ENCODE assay signal across 8 cellular contexts in genomic region chr7:151082151-151083070, GRCh38. TPM values are rescaled to one million over a fixed set of nuclear protein-coding genes. Genes with fewer than 3 reads are reported as not detected.
DNase-seq lines count a peak whose midpoint lies in the region; ATAC-seq and TF ChIP-seq lines count a peak whose summit lies in the region.

No MANE protein-coding gene starts in this region.

- H3K9ac ChIP-seq in HCT116 (ENCODE audit: low read length) = peak overlapping the region; percentile 100

- H3K27ac Mint-ChIP-seq in WTC11 = peak overlapping the region; percentile 63; the same call in 1 of the 2 replicates

- POLR2A ChIA-PET in HCT116 (lab: Charles Lee) (interaction anchor here (1.0 to 2.5 kb wide), 2 partner anchors 20 to 21 kb away, joined by 3 to 11 read pairs; no protein-coding TSS in a partner anchor), WTC11 (lab: Charles Lee) (interaction anchor here (1.9 kb wide), 1 partner anchor 20 kb away, joined by 7 read pairs; no protein-coding TSS in a partner anchor)

- H3K27me3 Mint-ChIP-seq in WTC11 (ENCODE audit: low read depth) = peaks cover 3% of the 10 kb centered on the region; the same call in 1 of the 2 replicates

- no peaks in the 10 kb centered on the region for H3K36me3 Mint-ChIP-seq in WTC11

- RAD21 ChIA-PET in HCT116 (lab: Charles Lee; ENCODE audit: low non-redundant PET in 1 of 2, low total read pairs in 2 of 2, uncharacterized antibody in 2 of 2, unreplicated experiment in 2 of 2) = interaction anchor here in 1 of 2 experiments (0.7 kb wide), 1 partner anchor 116 kb away, joined by 3 read pairs; no protein-coding TSS in a partner anchor

- CTCF ChIA-PET in HCT116 (lab: Charles Lee) (interaction anchor here (0.9 kb wide), 1 partner anchor 73 kb away, joined by 3 read pairs; no protein-coding TSS in a partner anchor), WTC11 (lab: Charles Lee) (interaction anchor here (0.9 to 1.9 kb wide), 8 partner anchors 14 to 73 kb away, joined by 3 to 5 read pairs (median 5); no protein-coding TSS in a partner anchor)

- H2AFZ ChIP-seq in HCT116 (ENCODE audit: low read depth, low read length, poor library complexity, severe bottlenecking) = no peak overlapping the region

- H3K4me1 Mint-ChIP-seq in WTC11 = peaks cover 34% of the 10 kb centered on the region

- TF ChIP-seq CTCF in HCT116 (IDR thresholded peaks at IDR 0.05 in 2 of 3, conservative IDR thresholded peaks at IDR 0.05 in 1 of 3; ENCODE audit: borderline replicate concordance in 1 of 3, insufficient read depth in 1 of 3, low read depth in 2 of 3, low read length in 2 of 3) (no peak), WTC11 (IDR thresholded peaks at IDR 0.05) (no peak)

- H3K27ac ChIP-seq in HCT116 (ENCODE audit: low read depth, low read length) (peak overlapping the region; percentile 94), right cardiac atrium (ENCODE audit: low read length) (peak overlapping the region; percentile 80), skin epidermis (peak overlapping the region in 20 of 21 experiments; percentile 82 to 98 (median 96))

- no peaks in the 10 kb centered on the region for H3K27me3 ChIP-seq in HCT116 (ENCODE audit: insufficient read depth, low read length)
- no peaks in the 10 kb centered on the region for H3K27me3 ChIP-seq in right cardiac atrium (ENCODE audit: control insufficient read depth, insufficient read depth)

- TF ChIP-seq POLR2A in HCT116 (IDR thresholded peaks at IDR 0.05; ENCODE audit: borderline replicate concordance, extremely low read depth, insufficient read depth, insufficient read length) = no peak

- no peaks in the 10 kb centered on the region for H3K36me3 ChIP-seq in HCT116 (ENCODE audit: control insufficient read depth in 1 of 2, insufficient read depth in 2 of 2, low read length in 2 of 2)

- H3K79me2 ChIP-seq in HCT116 (ENCODE audit: insufficient read depth, low read length) = peaks cover 48% of the 10 kb centered on the region

- no TSS peak for BruUV-seq in HCT116 (replicated peaks; lab: Mats Ljungman, UMichigan)

- 55% methylated on average over 42 of the region's 42 CpGs for WGBS in right cardiac atrium

- H3K9me2 ChIP-seq in HCT116 (ENCODE audit: insufficient read depth) = no peaks in the 10 kb centered on the region

- peak overlapping the region; percentile 87 for H3K4me3 Mint-ChIP-seq in WTC11

- peaks cover 33 to 59% of the 10 kb centered on the region in 2 experiments for H3K4me1 ChIP-seq in HCT116 (ENCODE audit: control insufficient read depth in 1 of 2, insufficient read depth in 2 of 2, low read length in 2 of 2)
- peaks cover 5% of the 10 kb centered on the region for H3K4me1 ChIP-seq in right cardiac atrium (ENCODE audit: control insufficient read depth, insufficient read depth, low read length)

- TF ChIP-seq RAD21 in HCT116 (IDR thresholded peaks at IDR 0.05; ENCODE audit: low read depth) = no peak

- intact Hi-C loops in HCT116 (cut with micrococcal nuclease) = loop anchor here (1.0 kb wide), 1 partner anchor 20 kb away; no protein-coding TSS in a partner anchor
- intact Hi-C loops in right cardiac atrium (cut with DNase I) = loop anchor here in 1 of 4 donors (10.0 kb wide), 1 partner anchor 58 kb away; the partner anchor contains the start of genes ABCB8 and ATG9B

- no peak for ATAC-seq in HCT116
- ATAC-seq in WTC11 = no peak
- ATAC-seq in right cardiac atrium = no peak
- ATAC-seq in GM19035 (IDR thresholded peaks at IDR 0.05; ENCODE audit: unreplicated experiment) = no peak
- no peak for ATAC-seq in GM21786 (IDR thresholded peaks at IDR 0.05; ENCODE audit: unreplicated experiment)
- no peak for ATAC-seq in HG02852 (IDR thresholded peaks at IDR 0.05; ENCODE audit: unreplicated experiment)

- H3K9me3 Mint-ChIP-seq in WTC11 = no peaks in the 10 kb centered on the region

- no peaks in the 10 kb centered on the region for H3K9me3 ChIP-seq in HCT116 (ENCODE audit: control insufficient read depth in 1 of 2, insufficient read depth in 1 of 2, low read depth in 1 of 2, low read length in 2 of 2)
- H3K9me3 ChIP-seq in right cardiac atrium (ENCODE audit: control insufficient read depth, low read length) = no peaks in the 10 kb centered on the region

- H3K4me2 ChIP-seq in HCT116 (ENCODE audit: low read length) = peak overlapping the region; percentile 94

- H3K4me3 ChIP-seq in HCT116 (replicated peaks in 1 of 2; ENCODE audit: low read depth in 1 of 2, low read length in 2 of 2) = peak overlapping the region; percentile 90 to 94
- H3K4me3 ChIP-seq in right cardiac atrium (ENCODE audit: low read length) = peak overlapping the region; percentile 94
- peak overlapping the region; percentile 71 to 92 (median 85) for H3K4me3 ChIP-seq in skin epidermis

- DNase-seq in HCT116 (ENCODE audit: low read depth, low spot score) (no peak), WTC11 (ENCODE audit: low spot score) (no peak), right cardiac atrium (peak in 2 of 3 donors; percentile 71 to 76), activated gamma-delta T cell treated with Interleukin-2 at 50 U/mL for 16 hours (no peak)

- no peaks in the 10 kb centered on the region for H4K20me1 ChIP-seq in HCT116 (ENCODE audit: insufficient read depth)

TF ChIP-seq in HCT116, 20 proteins besides CTCF, POLR2A, EP300 and RAD21 (continues in another document):
- TF ChIP-seq POLR2AphosphoS5 (IDR thresholded peaks at IDR 0.05; ENCODE audit: low read depth, low read length) (no peak), ELF1 (IDR thresholded peaks at IDR 0.05; ENCODE audit: borderline replicate concordance, low read depth) (no peak), CBX3 (IDR thresholded peaks at IDR 0.05; ENCODE audit: low read depth) (no peak), EZH2phosphoT487 (IDR thresholded peaks at IDR 0.05; ENCODE audit: borderline replicate concordance) (no peak), ATF3 (IDR thresholded peaks at IDR 0.05) (no peak), JUND (IDR thresholded peaks at IDR 0.05) (no peak)

TF ChIP-seq in WTC11, 78 proteins besides CTCF, POLR2A, EP300 and RAD21 (continues in another document):
- no peak for TF ChIP-seq HMGXB4 (CRISPR knock-in tag; IDR thresholded peaks at IDR 0.05)
- no peak for TF ChIP-seq NFE2L1 (CRISPR knock-in tag; IDR thresholded peaks at IDR 0.05)
- no peak for TF ChIP-seq TEAD1 (CRISPR knock-in tag; IDR thresholded peaks at IDR 0.05)
- TF ChIP-seq ZNF317 (CRISPR knock-in tag; IDR thresholded peaks at IDR 0.05; ENCODE audit: borderline replicate concordance, low read depth) = no peak

RNA-seq across cellular contexts. Expression of gene TMUB1, which starts 0.9 kb away (rescaled TPM):
- total RNA-seq in HCT116 (2021; ENCODE audit: unreplicated experiment) (75.8 TPM), WTC11 (2021) (61.3 to 72.8 TPM (median 62.5 TPM) in 3 replicates), right cardiac atrium (10 to 100 TPM; 28.5 to 36.5 (median 35.8) TPM)
- 71.5 and 73.7 TPM in 2 replicates for polyA plus RNA-seq in HCT116 (2012)
- polyA plus RNA-seq in right cardiac atrium = 55.2 TPM

RNA-seq across cellular contexts. Expression of gene FASTK, which starts 1.8 kb away (rescaled TPM):
- 86.4 TPM for total RNA-seq in HCT116 (2021; ENCODE audit: unreplicated experiment)
- polyA plus RNA-seq in HCT116 (2012) = 77.9 and 78.4 TPM in 2 replicates
- total RNA-seq in WTC11 (2021) = 62.1 to 70.2 TPM (median 67.7 TPM) in 3 replicates
- 10 to 100 TPM; 64.1 to 82.0 (median 68.9) TPM for total RNA-seq in right cardiac atrium
- polyA plus RNA-seq in right cardiac atrium = 133 TPM

RNA-seq across cellular contexts. Expression of gene AGAP3, which starts 3.9 kb away (rescaled TPM):
- total RNA-seq in HCT116 (2021; ENCODE audit: unreplicated experiment) (126 TPM), WTC11 (2021) (107 to 163 TPM (median 113 TPM) in 3 replicates), right cardiac atrium (10 to 100 TPM; 58.3 to 78.8 (median 67.6) TPM)
- polyA plus RNA-seq in HCT116 (2012) = 70.1 and 70.4 TPM in 2 replicates
- 61.4 TPM for polyA plus RNA-seq in right cardiac atrium

RNA-seq across cellular contexts. Expression of gene SLC4A2, which starts 23.0 kb away (rescaled TPM):
- total RNA-seq in HCT116 (2021; ENCODE audit: unreplicated experiment) (240 TPM), WTC11 (2021) (131 to 164 TPM (median 131 TPM) in 3 replicates), right cardiac atrium (100 to 1,000 TPM in 2 of 4 donors, 10 to 100 TPM in 2; 83.5 to 120 (median 96.5) TPM)
- 195 and 199 TPM in 2 replicates for polyA plus RNA-seq in HCT116 (2012)
- polyA plus RNA-seq in right cardiac atrium = 61.7 TPM

RNA-seq across cellular contexts. Expression of gene CDK5, which starts 24.7 kb away (rescaled TPM):
- total RNA-seq in HCT116 (2021; ENCODE audit: unreplicated experiment) (19.8 TPM), WTC11 (2021) (23.6 to 27.8 TPM (median 24.5 TPM) in 3 replicates), right cardiac atrium (10 to 100 TPM in 1 of 4 donors, 1 to 10 TPM in 3; 6.2 to 11.2 (median 7.4) TPM)
- 20.4 and 20.9 TPM in 2 replicates for polyA plus RNA-seq in HCT116 (2012)
- 6.5 TPM for polyA plus RNA-seq in right cardiac atrium

Comparison
In these comparisons a context has a peak if more than half of its experiments do, and no peak if none do; other contexts are left out.
1. DNase-seq: peak in right cardiac atrium (2 of 3); none in HCT116 (single experiment), WTC11 (single experiment) and activated gamma-delta T cell treated with Interleukin-2 at 50 U/mL for 16 hours (single experiment).
2. Peak in every context shown above with its lines, with median percentiles within 50 percentile points of each other: H3K27ac ChIP-seq and H3K4me3 ChIP-seq.